Comparison of ENCODE assay signal across 14 cellular contexts in genomic region chr4:133145758-133146157, GRCh38. TPM values are rescaled to one million over a fixed set of nuclear protein-coding genes. Genes with fewer than 3 reads are reported as not detected.
DNase-seq lines count a peak whose midpoint lies in the region; ATAC-seq and TF ChIP-seq lines count a peak whose summit lies in the region.
"Had no signal": no experiment of that assay in that cellular context is flagged by ENCODE, and none has a peak within 500 bp of the region (broad histone marks: within the 10 kb centered on the region; RNA-seq: fewer than 3 reads in every experiment).

No MANE protein-coding gene starts in this region.

- no peaks in the 10 kb centered on the region for H3K36me3 Mint-ChIP-seq in brain
- H3K36me3 Mint-ChIP-seq in activated naive CD4-positive, alpha-beta T cell treated with anti-CD3 and anti-CD28 coated beads, Interleukin-2, amount 10 ng/mL, durations not matched to agents 7 days and 5 days, result peaks cover 2% of the 10 kb centered on the region
- peaks cover 3% of the 10 kb centered on the region for H3K36me3 Mint-ChIP-seq in activated naive CD4-positive, alpha-beta T cell treated with anti-CD3 and anti-CD28 coated beads for 36 hours (ENCODE audit: low read depth)

- WGBS in HUES64, result 25% methylated on average over 1 of the region's 2 CpGs

- TF ChIP-seq CTCF in brain (conservative IDR thresholded peaks at IDR 0.05) (no peak), tibial artery (IDR thresholded peaks at IDR 0.05) (no peak)

- intact Hi-C loops in tibial artery (cut with DNase I; ENCODE audit: low total_unique reads), result no loop called here
- intact Hi-C loops in activated naive CD4-positive, alpha-beta T cell treated with anti-CD3 and anti-CD28 coated beads for 36 hours (cut with micrococcal nuclease), result loop anchor here (2.0 kb wide), 1 partner anchor 1789 kb away; no protein-coding TSS in a partner anchor

- H3K4me3 Mint-ChIP-seq in brain, result peak overlapping the region; percentile 89 to 94 (median 93)
- no peak overlapping the region for H3K4me3 Mint-ChIP-seq in activated naive CD4-positive, alpha-beta T cell treated with anti-CD3 and anti-CD28 coated beads, Interleukin-2, amount 10 ng/mL, durations not matched to agents 7 days and 5 days
- H3K4me3 Mint-ChIP-seq in stimulated activated naive CD8-positive, alpha-beta T cell treated with anti-CD3 and anti-CD28 coated beads, Interleukin-15, amount 100 ng/mL, for 72 hours, result no peak overlapping the region
- no peak overlapping the region for H3K4me3 Mint-ChIP-seq in activated naive CD4-positive, alpha-beta T cell treated with anti-CD3 and anti-CD28 coated beads for 36 hours

- H3K4me3 ChIP-seq in HUES64 (ENCODE audit: low read length) (peak overlapping the region; percentile 72), tibial artery (peak overlapping the region; percentile 63 to 72)
- H3K4me3 ChIP-seq: GM12878, mucosa of descending colon had no signal

- H3K27ac Mint-ChIP-seq in brain, result peak overlapping the region in 2 of 5 experiments; percentile 84 to 86
- H3K27ac Mint-ChIP-seq in activated naive CD4-positive, alpha-beta T cell treated with anti-CD3 and anti-CD28 coated beads, Interleukin-2, amount 10 ng/mL, durations not matched to agents 7 days and 5 days, result no peak overlapping the region
- no peak overlapping the region for H3K27ac Mint-ChIP-seq in stimulated activated naive CD8-positive, alpha-beta T cell treated with anti-CD3 and anti-CD28 coated beads, Interleukin-15, amount 100 ng/mL, for 72 hours
- H3K27ac Mint-ChIP-seq in activated naive CD4-positive, alpha-beta T cell treated with anti-CD3 and anti-CD28 coated beads for 36 hours, result no peak overlapping the region

- peaks cover 43% of the 10 kb centered on the region for H3K27me3 Mint-ChIP-seq in brain
- peaks cover 48% of the 10 kb centered on the region for H3K27me3 Mint-ChIP-seq in activated naive CD4-positive, alpha-beta T cell treated with anti-CD3 and anti-CD28 coated beads, Interleukin-2, amount 10 ng/mL, durations not matched to agents 7 days and 5 days
- H3K27me3 Mint-ChIP-seq in stimulated activated naive CD8-positive, alpha-beta T cell treated with anti-CD3 and anti-CD28 coated beads, Interleukin-15, amount 100 ng/mL, for 72 hours, result peaks cover 64% of the 10 kb centered on the region
- peaks cover 52% of the 10 kb centered on the region for H3K27me3 Mint-ChIP-seq in activated naive CD4-positive, alpha-beta T cell treated with anti-CD3 and anti-CD28 coated beads for 36 hours (ENCODE audit: low read depth)

- no peak for ATAC-seq in stimulated activated naive CD8-positive, alpha-beta T cell treated with anti-CD3 and anti-CD28 coated beads, Interleukin-15, amount 100 ng/mL, for 72 hours
- ATAC-seq: mucosa of descending colon had no signal

- H3K27ac ChIP-seq in HUES64 (ENCODE audit: low read depth, low read length), result no peak overlapping the region
- H3K27ac ChIP-seq in tibial artery, result peak overlapping the region in 1 of 2 donors; percentile 31
- H3K27ac ChIP-seq: GM23248, SJCRH30, VCaP had no signal

- CTCF ChIA-PET in activated naive CD4-positive, alpha-beta T cell treated with anti-CD3 and anti-CD28 coated beads, Interleukin-2, amount 10 ng/mL, durations not matched to agents 7 days and 5 days (lab: Charles Lee), result no interaction called here
- CTCF ChIA-PET in activated naive CD4-positive, alpha-beta T cell treated with anti-CD3 and anti-CD28 coated beads for 36 hours (lab: Charles Lee), result no interaction called here

- H3K4me1 ChIP-seq in HUES64 (ENCODE audit: insufficient read depth, low read length), result peaks cover 18% of the 10 kb centered on the region; the same call in 1 of the 2 replicates
- H3K4me1 ChIP-seq in tibial artery, result peaks cover 0 to 38% (median 14%) of the 10 kb centered on the region in 4 donors
- H3K4me1 ChIP-seq: SJCRH30 had no signal

- H3K9me3 ChIP-seq in HUES64 (ENCODE audit: insufficient read depth, low read depth, low read length) (no peaks in the 10 kb centered on the region), tibial artery (no peaks in the 10 kb centered on the region)
- H3K9me3 ChIP-seq: mucosa of descending colon, SJCRH30 had no signal

- H3K36me3 ChIP-seq in HUES64 (ENCODE audit: insufficient read depth, low read length), result no peaks in the 10 kb centered on the region
- no peaks in the 10 kb centered on the region for H3K36me3 ChIP-seq in tibial artery
- H3K36me3 ChIP-seq: SJCRH30 had no signal

- H3K4me1 Mint-ChIP-seq in brain, result peaks cover 32% of the 10 kb centered on the region
- H3K4me1 Mint-ChIP-seq in activated naive CD4-positive, alpha-beta T cell treated with anti-CD3 and anti-CD28 coated beads, Interleukin-2, amount 10 ng/mL, durations not matched to agents 7 days and 5 days, result peaks cover 12% of the 10 kb centered on the region
- peaks cover 29% of the 10 kb centered on the region for H3K4me1 Mint-ChIP-seq in stimulated activated naive CD8-positive, alpha-beta T cell treated with anti-CD3 and anti-CD28 coated beads, Interleukin-15, amount 100 ng/mL, for 72 hours
- peaks cover 15% of the 10 kb centered on the region for H3K4me1 Mint-ChIP-seq in activated naive CD4-positive, alpha-beta T cell treated with anti-CD3 and anti-CD28 coated beads for 36 hours (ENCODE audit: low read depth)

- DNase-seq in left kidney (ENCODE audit: low read depth, low spot score), result peak; percentile 1
- DNase-seq in tibial artery, result no peak
- DNase-seq in activated naive CD4-positive, alpha-beta T cell treated with anti-CD3 and anti-CD28 coated beads, Interleukin-2, amount 10 ng/mL, durations not matched to agents 7 days and 5 days, result no peak
- DNase-seq in stimulated activated naive CD8-positive, alpha-beta T cell treated with anti-CD3 and anti-CD28 coated beads, Interleukin-15, amount 100 ng/mL, for 72 hours, result no peak
- no peak for DNase-seq in activated naive CD4-positive, alpha-beta T cell treated with anti-CD3 and anti-CD28 coated beads for 36 hours
- DNase-seq: GM23248, mucosa of descending colon, NCI-H1694, NCI-H69, SJCRH30 had no signal

- H3K27me3 ChIP-seq in HUES64 (ENCODE audit: insufficient read depth, low read length) (peaks cover 54% of the 10 kb centered on the region), tibial artery (no peaks in the 10 kb centered on the region)
- H3K27me3 ChIP-seq: SJCRH30 had no signal

- no peak overlapping the region for H3K9ac ChIP-seq in HUES64 (ENCODE audit: low read depth, low read length)
- H3K9ac ChIP-seq: GM23248 had no signal

- no peaks in the 10 kb centered on the region for H3K9me3 Mint-ChIP-seq in brain
- no peaks in the 10 kb centered on the region for H3K9me3 Mint-ChIP-seq in activated naive CD4-positive, alpha-beta T cell treated with anti-CD3 and anti-CD28 coated beads, Interleukin-2, amount 10 ng/mL, durations not matched to agents 7 days and 5 days
- H3K9me3 Mint-ChIP-seq in stimulated activated naive CD8-positive, alpha-beta T cell treated with anti-CD3 and anti-CD28 coated beads, Interleukin-15, amount 100 ng/mL, for 72 hours, result no peaks in the 10 kb centered on the region
- H3K9me3 Mint-ChIP-seq in activated naive CD4-positive, alpha-beta T cell treated with anti-CD3 and anti-CD28 coated beads for 36 hours, result no peaks in the 10 kb centered on the region

RNA-seq across cellular contexts. Expression of gene PCDH10, which starts 3.3 kb away (rescaled TPM):
- polyA plus RNA-seq in HUES64 (2013, experiment 1 of 2), result 16.2 TPM
- polyA plus RNA-seq in HUES64 (2013, experiment 2 of 2), result 21.7 TPM
- 9.5 TPM for polyA plus RNA-seq in brain (ENCODE audit: insufficient read depth, low read depth, low replicate concordance)
- not detected for total RNA-seq in activated naive CD4-positive, alpha-beta T cell treated with anti-CD3 and anti-CD28 coated beads for 36 hours
- total RNA-seq: GM12878 had no signal

Comparison
In these comparisons a context has a peak if more than half of its experiments do, and no peak if none do; other contexts are left out.
1. H3K4me3 Mint-ChIP-seq: peak in brain (5 of 5); none in activated naive CD4-positive, alpha-beta T cell treated with anti-CD3 and anti-CD28 coated beads, Interleukin-2, amount 10 ng/mL, durations not matched to agents 7 days and 5 days (single experiment), stimulated activated naive CD8-positive, alpha-beta T cell treated with anti-CD3 and anti-CD28 coated beads, Interleukin-15, amount 100 ng/mL, for 72 hours (0 of 2) and activated naive CD4-positive, alpha-beta T cell treated with anti-CD3 and anti-CD28 coated beads for 36 hours (single experiment).